Comparison of ENCODE assay signal across 13 cellular contexts in genomic region chr10:3330687-3331086, GRCh38.
DNase-seq lines count a peak whose midpoint lies in the region; ATAC-seq and TF ChIP-seq lines count a peak whose summit lies in the region.
"Had no signal": no experiment of that assay in that cellular context is flagged by ENCODE, and none has a peak within 500 bp of the region (broad histone marks: within the 10 kb centered on the region; RNA-seq: fewer than 3 reads in every experiment).

No MANE protein-coding gene starts in this region.

- peak; percentile 77 for DNase-seq in ELR (ENCODE audit: low read depth)
- peak; percentile 93 for DNase-seq in NOMO-1 treated with DMSO at 0.1 percent for 48 hours (lab: John Stamatoyannopoulos, UW; ENCODE audit: unreplicated experiment)
- DNase-seq in epithelial cell of proximal tubule (ENCODE audit: low read depth), result peak; percentile 27
- DNase-seq in trophoblast cell, result peak; percentile 57 to 71
- no peak for DNase-seq in CD8-positive, alpha-beta T cell
- no peak for DNase-seq in NCI-H1092 (lab: John Stamatoyannopoulos, UW)
- DNase-seq: activated CD4-positive, alpha-beta T cell treated with anti-CD3 and anti-CD28 coated beads, Interleukin-2, amount 10 ng/mL, durations not matched to agents 7 days and 5 days; aorta; naive thymus-derived CD8-positive, alpha-beta T cell; NCI-H1105 had no signal

- no peak overlapping the region for H3K23ac ChIP-seq in trophoblast cell (ENCODE audit: low read length)

- peaks cover 7% of the 10 kb centered on the region for H3K27me3 Mint-ChIP-seq in CD8-positive, alpha-beta T cell (ENCODE audit: low read depth)
- H3K27me3 Mint-ChIP-seq: activated CD4-positive, alpha-beta T cell treated with anti-CD3 and anti-CD28 coated beads, Interleukin-2, amount 10 ng/mL, durations not matched to agents 7 days and 5 days had no signal

- CTCF ChIA-PET in CD8-positive, alpha-beta T cell (lab: Charles Lee), result no interaction called here

- no peak for ATAC-seq in CD8-positive, alpha-beta T cell
- ATAC-seq in HG03521 (IDR thresholded peaks at IDR 0.05; ENCODE audit: unreplicated experiment) (no peak), HG03039 (IDR thresholded peaks at IDR 0.05; ENCODE audit: unreplicated experiment) (no peak)
- ATAC-seq: naive thymus-derived CD8-positive, alpha-beta T cell had no signal

- no peaks in the 10 kb centered on the region for H3K36me3 ChIP-seq in trophoblast cell (ENCODE audit: control insufficient read depth in 1 of 2, insufficient read depth in 2 of 2, low read length in 2 of 2)
- H3K36me3 ChIP-seq in CD8-positive, alpha-beta T cell (ENCODE audit: insufficient read depth, low read length), result no peaks in the 10 kb centered on the region
- H3K36me3 ChIP-seq: heart left ventricle had no signal

- H3K27ac Mint-ChIP-seq in CD8-positive, alpha-beta T cell, result no peak overlapping the region
- H3K27ac Mint-ChIP-seq: activated CD4-positive, alpha-beta T cell treated with anti-CD3 and anti-CD28 coated beads, Interleukin-2, amount 10 ng/mL, durations not matched to agents 7 days and 5 days; naive thymus-derived CD8-positive, alpha-beta T cell had no signal

- no peaks in the 10 kb centered on the region for H3K4me1 Mint-ChIP-seq in CD8-positive, alpha-beta T cell (ENCODE audit: low read depth)
- H3K4me1 Mint-ChIP-seq: activated CD4-positive, alpha-beta T cell treated with anti-CD3 and anti-CD28 coated beads, Interleukin-2, amount 10 ng/mL, durations not matched to agents 7 days and 5 days; naive thymus-derived CD8-positive, alpha-beta T cell had no signal

- no peak overlapping the region for H3K27ac ChIP-seq in trophoblast cell (ENCODE audit: low read depth, low read length)
- no peak overlapping the region for H3K27ac ChIP-seq in CD8-positive, alpha-beta T cell (ENCODE audit: low read depth, low read length)
- H3K27ac ChIP-seq: heart left ventricle had no signal

- no peak for TF ChIP-seq CTCF in epithelial cell of proximal tubule (conservative IDR thresholded peaks at IDR 0.05; ENCODE audit: low read depth, low read length)
- no peak for TF ChIP-seq CTCF in CD8-positive, alpha-beta T cell (IDR thresholded peaks at IDR 0.05)

- no peaks in the 10 kb centered on the region for H3K79me2 ChIP-seq in trophoblast cell (ENCODE audit: control insufficient read depth, insufficient read depth, low read length, poor library complexity)

- H3K4ac ChIP-seq in trophoblast cell (ENCODE audit: low read depth, low read length), result no peak overlapping the region

- intact Hi-C loops in CD8-positive, alpha-beta T cell (cut with DNase I, micrococcal nuclease), result no loop called here

- H2BK5ac ChIP-seq in trophoblast cell (ENCODE audit: low read depth, low read length, poor library complexity), result no peak overlapping the region

- H2BK120ac ChIP-seq in trophoblast cell (ENCODE audit: insufficient read depth, low read length, poor library complexity), result no peak overlapping the region

- H3K9me3 Mint-ChIP-seq in CD8-positive, alpha-beta T cell, result no peaks in the 10 kb centered on the region
- H3K9me3 Mint-ChIP-seq: activated CD4-positive, alpha-beta T cell treated with anti-CD3 and anti-CD28 coated beads, Interleukin-2, amount 10 ng/mL, durations not matched to agents 7 days and 5 days; naive thymus-derived CD8-positive, alpha-beta T cell had no signal

- no peaks in the 10 kb centered on the region for H3K79me1 ChIP-seq in trophoblast cell (ENCODE audit: low read length)

- no peak overlapping the region for H2AK5ac ChIP-seq in trophoblast cell (ENCODE audit: low read length)

- no peak overlapping the region for H3K9ac ChIP-seq in trophoblast cell (ENCODE audit: low read length)

- H3K4me1 ChIP-seq in trophoblast cell (ENCODE audit: control insufficient read depth in 1 of 2, insufficient read depth in 2 of 2, low read length in 2 of 2), result peaks cover 0 to 4% of the 10 kb centered on the region in 2 experiments
- H3K4me1 ChIP-seq in CD8-positive, alpha-beta T cell (ENCODE audit: insufficient read depth, low read length), result no peaks in the 10 kb centered on the region
- H3K4me1 ChIP-seq: heart left ventricle had no signal

- POLR2A ChIA-PET in CD8-positive, alpha-beta T cell (lab: Charles Lee), result no interaction called here

- no peak overlapping the region for H3K14ac ChIP-seq in trophoblast cell (ENCODE audit: low read length)

- no peak overlapping the region for H2AFZ ChIP-seq in trophoblast cell (ENCODE audit: insufficient read depth, low read length, poor library complexity)

- H3K4me3 ChIP-seq in epithelial cell of proximal tubule (ENCODE audit: low read depth, low read length), result no peak overlapping the region
- H3K4me3 ChIP-seq in trophoblast cell (ENCODE audit: low read depth, low read length), result no peak overlapping the region
- no peak overlapping the region for H3K4me3 ChIP-seq in CD8-positive, alpha-beta T cell (ENCODE audit: low read depth, low read length)
- H3K4me3 ChIP-seq: heart left ventricle had no signal

- H4K8ac ChIP-seq in trophoblast cell (ENCODE audit: low read depth, low read length), result no peak overlapping the region

- no peak overlapping the region for H3K4me2 ChIP-seq in trophoblast cell (ENCODE audit: low read length)

- H3K9me3 ChIP-seq in trophoblast cell (ENCODE audit: insufficient read depth, low read depth, low read length), result no peaks in the 10 kb centered on the region
- H3K9me3 ChIP-seq in CD8-positive, alpha-beta T cell (ENCODE audit: low read length), result no peaks in the 10 kb centered on the region
- H3K9me3 ChIP-seq: heart left ventricle had no signal

- H3K18ac ChIP-seq in trophoblast cell (ENCODE audit: low read length), result no peak overlapping the region

- no peak overlapping the region for H4K12ac ChIP-seq in trophoblast cell (ENCODE audit: low read depth, low read length)

- H2BK12ac ChIP-seq in trophoblast cell (ENCODE audit: low read length), result no peak overlapping the region

- no CpG with 5 or more reads among the region's 7 CpGs for WGBS in trophoblast cell (ENCODE audit: extremely low coverage, insufficient coverage, insufficient read length)

- H3K27me3 ChIP-seq in trophoblast cell (ENCODE audit: insufficient read depth, low read length), result no peaks in the 10 kb centered on the region
- no peaks in the 10 kb centered on the region for H3K27me3 ChIP-seq in CD8-positive, alpha-beta T cell (ENCODE audit: insufficient read depth, low read length)
- H3K27me3 ChIP-seq: heart left ventricle had no signal

- no peaks in the 10 kb centered on the region for H3K36me3 Mint-ChIP-seq in CD8-positive, alpha-beta T cell
- H3K36me3 Mint-ChIP-seq: naive thymus-derived CD8-positive, alpha-beta T cell had no signal

- H3K4me3 Mint-ChIP-seq in CD8-positive, alpha-beta T cell, result no peak overlapping the region
- H3K4me3 Mint-ChIP-seq: activated CD4-positive, alpha-beta T cell treated with anti-CD3 and anti-CD28 coated beads, Interleukin-2, amount 10 ng/mL, durations not matched to agents 7 days and 5 days; naive thymus-derived CD8-positive, alpha-beta T cell had no signal

- no peak overlapping the region for H4K91ac ChIP-seq in trophoblast cell (ENCODE audit: low read depth, low read length)

Comparison
In these comparisons a context has a peak if more than half of its experiments do, and no peak if none do; other contexts are left out.
1. DNase-seq: peak in ELR (single experiment), NOMO-1 treated with DMSO at 0.1 percent for 48 hours (single experiment), epithelial cell of proximal tubule (single experiment) and trophoblast cell (2 of 2); none in CD8-positive, alpha-beta T cell (0 of 7) and NCI-H1092 (single experiment).